In genomic region chr19:42316223-42317211, GRCh38 we compare ENCODE assay signal across 12 cellular contexts. TPM values are rescaled to one million over a fixed set of nuclear protein-coding genes. Genes with fewer than 3 reads are reported as not detected.
DNase-seq lines count a peak whose midpoint lies in the region; ATAC-seq, FAIRE-seq and TF ChIP-seq lines count a peak whose summit lies in the region.
"Had no signal": no experiment of that assay in that cellular context is flagged by ENCODE, and none has a peak within 500 bp of the region (broad histone marks: within the 10 kb centered on the region; RNA-seq: fewer than 3 reads in every experiment).

No MANE protein-coding gene starts in this region.

- TF ChIP-seq POLR2A in HepG2 (IDR thresholded peaks at IDR 0.05; ENCODE audit: insufficient read depth in 1 of 2, low read depth in 2 of 2, low read length in 2 of 2): peak in 1 of 2 experiments; percentile 65; a peak in 2 of 4 replicates

- FAIRE-seq in HepG2 (lab: Jason Lieb, UNC): no peak

- peaks cover 8% of the 10 kb centered on the region for H3K27me3 Mint-ChIP-seq in endothelial cell (ENCODE audit: unreplicated experiment)

- H3K9ac ChIP-seq in HepG2 (ENCODE audit: insufficient read depth, low read depth, low read length): peak overlapping the region; percentile 37; the same call in 1 of the 2 replicates

- H3K27ac ChIP-seq in HepG2 (ENCODE audit: extremely low read length, insufficient read depth, low read length): no peak overlapping the region
- H3K27ac ChIP-seq: vagina had no signal

- H3K9me3 ChIP-seq in HepG2 (ENCODE audit: low read length): no peaks in the 10 kb centered on the region
- H3K9me3 ChIP-seq: vagina had no signal

- TF ChIP-seq CTCF in HepG2 (CRISPR knock-in tag; IDR thresholded peaks at IDR 0.05) (no peak; the same call in 1 of the 2 replicates), endothelial cell (IDR thresholded peaks at IDR 0.05; ENCODE audit: unreplicated experiment) (no peak)

- in situ Hi-C loops in HepG2 (cut with HindIII; ENCODE audit: extremely low pct_ligation_motif_present, low pct_unique_long_range_greater_than_20kb): no loop called here

- H3K4me2 ChIP-seq in HepG2 (ENCODE audit: low read depth, low read length): peak overlapping the region; percentile 99

- no TSS peak for BruUV-seq in HepG2 (replicated peaks; lab: Mats Ljungman, UMichigan)

- H3K4me1 Mint-ChIP-seq in endothelial cell (ENCODE audit: unreplicated experiment): peaks cover 7% of the 10 kb centered on the region

- TF ChIP-seq EP300 in HepG2 (IDR thresholded peaks at IDR 0.05; ENCODE audit: low read depth in 2 of 2, low read length in 2 of 2) (no peak), HepG2 (CRISPR knock-in tag; IDR thresholded peaks at IDR 0.05; ENCODE audit: borderline replicate concordance) (no peak)

- 11% methylated on average over 19 of the region's 28 CpGs for WGBS in HepG2 (ENCODE audit: low lambda C conversion rate)

- H3K36me3 ChIP-seq in HepG2 (replicated peaks in 1 of 2; ENCODE audit: control insufficient read depth in 1 of 2, insufficient read depth in 2 of 2, low read length in 2 of 2): no peaks in the 10 kb centered on the region
- H3K36me3 ChIP-seq: vagina had no signal

- H3K27me3 ChIP-seq in HepG2 (ENCODE audit: control insufficient read depth in 1 of 2, insufficient read depth in 2 of 2, low read length in 2 of 2): peaks cover 0 to 15% of the 10 kb centered on the region in 2 experiments; a peak in 3 of 5 replicates
- H3K27me3 ChIP-seq: vagina had no signal

- H3K4me1 ChIP-seq in HepG2 (ENCODE audit: insufficient read depth, low read length): peaks cover 40% of the 10 kb centered on the region

- H3K9me3 Mint-ChIP-seq in endothelial cell (ENCODE audit: unreplicated experiment): no peaks in the 10 kb centered on the region

- peak overlapping the region; percentile 90 for H2AFZ ChIP-seq in HepG2 (ENCODE audit: low read length)

- POLR2A ChIA-PET in HepG2 (lab: Yijun Ruan, JAX): interaction anchor here (0.7 to 1.1 kb wide), 3 partner anchors 14 to 109 kb away, joined by 3 to 5 read pairs (median 3); partner anchors contain the start of genes PAFAH1B3 and PRR19

- ATAC-seq in HepG2 (peak; percentile 78), GM21423 (IDR thresholded peaks at IDR 0.05; ENCODE audit: unreplicated experiment) (no peak), GM21447 (IDR thresholded peaks at IDR 0.05; ENCODE audit: unreplicated experiment) (no peak)
- ATAC-seq: sciatic nerve had no signal

- DNase-seq in COLO829 (ENCODE audit: low spot score) (peak; percentile 25), HCEC 1CT (peak; percentile 54), RPMI8226 (peak; percentile 44), HepG2 (ENCODE audit: low spot score) (peak; percentile 46), endothelial cell (ENCODE audit: low spot score) (no peak), DMS114 treated with DMSO at 0.1 percent for 48 hours (lab: John Stamatoyannopoulos, UW; ENCODE audit: unreplicated experiment) (no peak)
- DNase-seq: NCI-H774 had no signal

- H4K20me1 ChIP-seq in HepG2 (ENCODE audit: insufficient read depth, low read length): no peaks in the 10 kb centered on the region

- TF ChIP-seq RAD21 in HepG2 (CRISPR knock-in tag; IDR thresholded peaks at IDR 0.05): no peak

- no peaks in the 10 kb centered on the region for H3K79me2 ChIP-seq in HepG2 (ENCODE audit: insufficient read depth, low read length)

- H3K4me3 ChIP-seq in HepG2 (replicated peaks in 1 of 3; ENCODE audit: insufficient read depth in 1 of 3, low read depth in 2 of 3, low read length in 3 of 3): peak overlapping the region; percentile 46 to 70 (median 54)
- H3K4me3 ChIP-seq: vagina had no signal

- intact Hi-C loops in HepG2 (cut with micrococcal nuclease; ENCODE audit: unreplicated experiment): loop anchor here (1.0 kb wide), 1 partner anchor 9 kb away; the partner anchor contains the start of gene MEGF8

- CTCF ChIA-PET in HepG2 (lab: Yijun Ruan, JAX; ENCODE audit: low intra/inter-chr PET ratio, low total read pairs): no interaction called here

- H3K27ac Mint-ChIP-seq in endothelial cell (ENCODE audit: unreplicated experiment): no peak overlapping the region

- no peak overlapping the region for H3K4me3 Mint-ChIP-seq in endothelial cell (ENCODE audit: unreplicated experiment)

- H3K36me3 Mint-ChIP-seq in endothelial cell (ENCODE audit: low read depth, unreplicated experiment): no peaks in the 10 kb centered on the region

RNA-seq across cellular contexts. Expression of gene TMEM145, which starts 3.4 kb away (rescaled TPM):
- total RNA-seq in HepG2 (2016; rRNA removed; fragmentation: Illumina TruSeq; extraction: Trizol) (0.07 TPM in 1 of 2 replicates, not detected in the other), endothelial cell (ENCODE audit: unreplicated experiment) (3.9 TPM)
- total RNA-seq in HepG2 (2016; cell fraction: cytosol; rRNA removed; fragmentation: Illumina TruSeq; extraction: Trizol; ENCODE audit: low read depth): not detected in 2 replicates
- 0.13 and 0.15 TPM in 2 replicates for total RNA-seq in HepG2 (2016; cell fraction: insoluble cytoplasmic fraction; rRNA removed; fragmentation: Illumina TruSeq; extraction: Trizol)
- total RNA-seq in HepG2 (2016; cell fraction: membrane; rRNA removed; fragmentation: Illumina TruSeq; extraction: Trizol): not detected in 2 replicates
- total RNA-seq in HepG2 (2016; cell fraction: nucleus; rRNA removed; fragmentation: Illumina TruSeq; extraction: Trizol): 0.88 and 1.9 TPM in 2 replicates
- 5.1 and 5.5 TPM in 2 replicates for polyA plus RNA-seq in HepG2 (2011; rRNA removed)
- 2.0 and 2.3 TPM in 2 replicates for polyA plus RNA-seq in HepG2 (2011; cell fraction: cytosol; rRNA removed)
- 39.2 and 50.9 TPM in 2 replicates for polyA plus RNA-seq in HepG2 (2011; cell fraction: nucleus; rRNA removed)
- polyA plus RNA-seq in HepG2 (2012): 2.9 and 6.2 TPM in 2 replicates
- 0.26 TPM in 1 of 2 replicates, not detected in the other for polyA plus RNA-seq in HepG2 (2016; cell fraction: cytosol; fragmentation: Illumina TruSeq; extraction: Trizol; ENCODE audit: low read depth)
- 0.57 and 0.73 TPM in 2 replicates for polyA plus RNA-seq in HepG2 (2016; cell fraction: insoluble cytoplasmic fraction; fragmentation: Illumina TruSeq; extraction: Trizol; ENCODE audit: low read depth)
- 0.17 and 0.27 TPM in 2 replicates for polyA plus RNA-seq in HepG2 (2016; cell fraction: membrane; fragmentation: Illumina TruSeq; extraction: Trizol; ENCODE audit: low read depth)
- 1.7 and 2.8 TPM in 2 replicates for polyA plus RNA-seq in HepG2 (2016; cell fraction: nucleus; fragmentation: Illumina TruSeq; extraction: Trizol; ENCODE audit: insufficient read depth, low read depth)
- 0.44 and 14.7 TPM in 2 replicates for polyA minus RNA-seq in HepG2 (2011; rRNA and poly(A)+ RNA removed; ENCODE audit: low replicate concordance)
- 1.3 and 4.2 TPM in 2 replicates for polyA minus RNA-seq in HepG2 (2011; cell fraction: cytosol; rRNA and poly(A)+ RNA removed)
- polyA minus RNA-seq in HepG2 (2011; cell fraction: nucleus; rRNA and poly(A)+ RNA removed): 16.7 and 20.3 TPM in 2 replicates
- total RNA-seq: glomerular endothelial cell, sciatic nerve, vagina had no signal

RNA-seq across cellular contexts. Expression of gene MEGF8, which starts 8.9 kb away (rescaled TPM):
- total RNA-seq in HepG2 (2016; rRNA removed; fragmentation: Illumina TruSeq; extraction: Trizol): 3.9 and 8.8 TPM in 2 replicates
- 0.79 and 1.2 TPM in 2 replicates for total RNA-seq in HepG2 (2016; cell fraction: cytosol; rRNA removed; fragmentation: Illumina TruSeq; extraction: Trizol; ENCODE audit: low read depth)
- total RNA-seq in HepG2 (2016; cell fraction: insoluble cytoplasmic fraction; rRNA removed; fragmentation: Illumina TruSeq; extraction: Trizol): 3.1 and 9.6 TPM in 2 replicates
- total RNA-seq in HepG2 (2016; cell fraction: membrane; rRNA removed; fragmentation: Illumina TruSeq; extraction: Trizol): 1.9 and 2.7 TPM in 2 replicates
- total RNA-seq in HepG2 (2016; cell fraction: nucleus; rRNA removed; fragmentation: Illumina TruSeq; extraction: Trizol): 9.4 and 10.4 TPM in 2 replicates
- polyA plus RNA-seq in HepG2 (2011; rRNA removed): 4.0 and 6.2 TPM in 2 replicates
- polyA plus RNA-seq in HepG2 (2011; cell fraction: cytosol; rRNA removed): 4.4 and 7.8 TPM in 2 replicates
- 16.2 and 21.3 TPM in 2 replicates for polyA plus RNA-seq in HepG2 (2011; cell fraction: nucleus; rRNA removed)
- 10.2 and 12.4 TPM in 2 replicates for polyA plus RNA-seq in HepG2 (2012)
- 0.61 and 0.62 TPM in 2 replicates for polyA plus RNA-seq in HepG2 (2016; cell fraction: cytosol; fragmentation: Illumina TruSeq; extraction: Trizol; ENCODE audit: low read depth)
- polyA plus RNA-seq in HepG2 (2016; cell fraction: insoluble cytoplasmic fraction; fragmentation: Illumina TruSeq; extraction: Trizol; ENCODE audit: low read depth): 4.1 and 4.7 TPM in 2 replicates
- 1.0 and 1.2 TPM in 2 replicates for polyA plus RNA-seq in HepG2 (2016; cell fraction: membrane; fragmentation: Illumina TruSeq; extraction: Trizol; ENCODE audit: low read depth)
- 15.0 and 18.4 TPM in 2 replicates for polyA plus RNA-seq in HepG2 (2016; cell fraction: nucleus; fragmentation: Illumina TruSeq; extraction: Trizol; ENCODE audit: insufficient read depth, low read depth)
- 0.96 and 23.0 TPM in 2 replicates for polyA minus RNA-seq in HepG2 (2011; rRNA and poly(A)+ RNA removed; ENCODE audit: low replicate concordance)
- 11.7 and 11.8 TPM in 2 replicates for polyA minus RNA-seq in HepG2 (2011; cell fraction: cytosol; rRNA and poly(A)+ RNA removed)
- 11.7 and 11.8 TPM in 2 replicates for polyA minus RNA-seq in HepG2 (2011; cell fraction: nucleus; rRNA and poly(A)+ RNA removed)
- total RNA-seq in endothelial cell (ENCODE audit: unreplicated experiment): 69.3 TPM

RNA-seq across cellular contexts. Expression of gene PAFAH1B3, which starts 14.1 kb away (rescaled TPM):
- total RNA-seq in HepG2 (2016; rRNA removed; fragmentation: Illumina TruSeq; extraction: Trizol): 58.0 and 58.6 TPM in 2 replicates
- 50.5 and 73.0 TPM in 2 replicates for total RNA-seq in HepG2 (2016; cell fraction: cytosol; rRNA removed; fragmentation: Illumina TruSeq; extraction: Trizol; ENCODE audit: low read depth)
- total RNA-seq in HepG2 (2016; cell fraction: insoluble cytoplasmic fraction; rRNA removed; fragmentation: Illumina TruSeq; extraction: Trizol): 61.4 and 62.4 TPM in 2 replicates
- total RNA-seq in HepG2 (2016; cell fraction: membrane; rRNA removed; fragmentation: Illumina TruSeq; extraction: Trizol): 53.6 and 73.9 TPM in 2 replicates
- 23.8 and 27.3 TPM in 2 replicates for total RNA-seq in HepG2 (2016; cell fraction: nucleus; rRNA removed; fragmentation: Illumina TruSeq; extraction: Trizol)
- 27.4 and 31.2 TPM in 2 replicates for polyA plus RNA-seq in HepG2 (2011; rRNA removed)
- polyA plus RNA-seq in HepG2 (2011; cell fraction: cytosol; rRNA removed): 38.9 and 49.7 TPM in 2 replicates
- polyA plus RNA-seq in HepG2 (2011; cell fraction: nucleus; rRNA removed): 31.1 and 32.3 TPM in 2 replicates
- polyA plus RNA-seq in HepG2 (2012): 21.3 and 29.1 TPM in 2 replicates
- 59.5 and 77.2 TPM in 2 replicates for polyA plus RNA-seq in HepG2 (2016; cell fraction: cytosol; fragmentation: Illumina TruSeq; extraction: Trizol; ENCODE audit: low read depth)
- polyA plus RNA-seq in HepG2 (2016; cell fraction: insoluble cytoplasmic fraction; fragmentation: Illumina TruSeq; extraction: Trizol; ENCODE audit: low read depth): 57.4 and 72.9 TPM in 2 replicates
- polyA plus RNA-seq in HepG2 (2016; cell fraction: membrane; fragmentation: Illumina TruSeq; extraction: Trizol; ENCODE audit: low read depth): 53.3 and 66.7 TPM in 2 replicates
- 41.3 and 41.9 TPM in 2 replicates for polyA plus RNA-seq in HepG2 (2016; cell fraction: nucleus; fragmentation: Illumina TruSeq; extraction: Trizol; ENCODE audit: insufficient read depth, low read depth)
- polyA minus RNA-seq in HepG2 (2011; rRNA and poly(A)+ RNA removed; ENCODE audit: low replicate concordance): 27.9 and 60.4 TPM in 2 replicates
- 16.4 and 20.1 TPM in 2 replicates for polyA minus RNA-seq in HepG2 (2011; cell fraction: cytosol; rRNA and poly(A)+ RNA removed)
- 7.9 and 8.8 TPM in 2 replicates for polyA minus RNA-seq in HepG2 (2011; cell fraction: nucleus; rRNA and poly(A)+ RNA removed)
- 61.4 TPM for total RNA-seq in endothelial cell (ENCODE audit: unreplicated experiment)

RNA-seq across cellular contexts. Expression of gene PRR19, which starts 14.6 kb away (rescaled TPM):
- total RNA-seq in HepG2 (2016; rRNA removed; fragmentation: Illumina TruSeq; extraction: Trizol) (0.33 and 0.38 TPM in 2 replicates), endothelial cell (ENCODE audit: unreplicated experiment) (1.1 TPM)
- not detected in 2 replicates for total RNA-seq in HepG2 (2016; cell fraction: cytosol; rRNA removed; fragmentation: Illumina TruSeq; extraction: Trizol; ENCODE audit: low read depth)
- total RNA-seq in HepG2 (2016; cell fraction: insoluble cytoplasmic fraction; rRNA removed; fragmentation: Illumina TruSeq; extraction: Trizol): 0.28 and 0.43 TPM in 2 replicates
- 0.14 and 0.43 TPM in 2 replicates for total RNA-seq in HepG2 (2016; cell fraction: membrane; rRNA removed; fragmentation: Illumina TruSeq; extraction: Trizol)
- total RNA-seq in HepG2 (2016; cell fraction: nucleus; rRNA removed; fragmentation: Illumina TruSeq; extraction: Trizol): 0.50 TPM in 1 of 2 replicates, not detected in the other
- 0.21 and 0.26 TPM in 2 replicates for polyA plus RNA-seq in HepG2 (2011; rRNA removed)
- polyA plus RNA-seq in HepG2 (2011; cell fraction: cytosol; rRNA removed): 0.23 and 0.34 TPM in 2 replicates
- polyA plus RNA-seq in HepG2 (2011; cell fraction: nucleus; rRNA removed): 0.43 and 0.80 TPM in 2 replicates
- polyA plus RNA-seq in HepG2 (2012): 0.51 TPM in 1 of 2 replicates, not detected in the other
- 0.21 and 0.22 TPM in 2 replicates for polyA plus RNA-seq in HepG2 (2016; cell fraction: cytosol; fragmentation: Illumina TruSeq; extraction: Trizol; ENCODE audit: low read depth)
- polyA plus RNA-seq in HepG2 (2016; cell fraction: insoluble cytoplasmic fraction; fragmentation: Illumina TruSeq; extraction: Trizol; ENCODE audit: low read depth): 0.69 and 0.88 TPM in 2 replicates
- 0.19 and 0.38 TPM in 2 replicates for polyA plus RNA-seq in HepG2 (2016; cell fraction: membrane; fragmentation: Illumina TruSeq; extraction: Trizol; ENCODE audit: low read depth)
- 0.57 and 1.5 TPM in 2 replicates for polyA plus RNA-seq in HepG2 (2016; cell fraction: nucleus; fragmentation: Illumina TruSeq; extraction: Trizol; ENCODE audit: insufficient read depth, low read depth)
- 0.94 and 1.4 TPM in 2 replicates for polyA minus RNA-seq in HepG2 (2011; rRNA and poly(A)+ RNA removed; ENCODE audit: low replicate concordance)
- 0.88 TPM in 1 of 2 replicates, not detected in the other for polyA minus RNA-seq in HepG2 (2011; cell fraction: cytosol; rRNA and poly(A)+ RNA removed)
- 0.25 TPM in 1 of 2 replicates, not detected in the other for polyA minus RNA-seq in HepG2 (2011; cell fraction: nucleus; rRNA and poly(A)+ RNA removed)
- total RNA-seq: vagina had no signal

RNA-seq across cellular contexts. Expression of gene CIC, which starts 47.5 kb away (rescaled TPM):
- total RNA-seq in HepG2 (2016; rRNA removed; fragmentation: Illumina TruSeq; extraction: Trizol) (5.4 and 8.0 TPM in 2 replicates), endothelial cell (ENCODE audit: unreplicated experiment) (85.7 TPM)
- 1.5 and 1.8 TPM in 2 replicates for total RNA-seq in HepG2 (2016; cell fraction: cytosol; rRNA removed; fragmentation: Illumina TruSeq; extraction: Trizol; ENCODE audit: low read depth)
- 5.2 and 7.8 TPM in 2 replicates for total RNA-seq in HepG2 (2016; cell fraction: insoluble cytoplasmic fraction; rRNA removed; fragmentation: Illumina TruSeq; extraction: Trizol)
- 4.6 and 4.9 TPM in 2 replicates for total RNA-seq in HepG2 (2016; cell fraction: membrane; rRNA removed; fragmentation: Illumina TruSeq; extraction: Trizol)
- 10.4 and 12.3 TPM in 2 replicates for total RNA-seq in HepG2 (2016; cell fraction: nucleus; rRNA removed; fragmentation: Illumina TruSeq; extraction: Trizol)
- 5.9 and 8.3 TPM in 2 replicates for polyA plus RNA-seq in HepG2 (2011; rRNA removed)
- 3.3 and 5.6 TPM in 2 replicates for polyA plus RNA-seq in HepG2 (2011; cell fraction: cytosol; rRNA removed)
- 60.6 and 75.8 TPM in 2 replicates for polyA plus RNA-seq in HepG2 (2011; cell fraction: nucleus; rRNA removed)
- 17.6 and 25.1 TPM in 2 replicates for polyA plus RNA-seq in HepG2 (2012)
- polyA plus RNA-seq in HepG2 (2016; cell fraction: cytosol; fragmentation: Illumina TruSeq; extraction: Trizol; ENCODE audit: low read depth): 1.7 and 1.9 TPM in 2 replicates
- 10.1 and 16.9 TPM in 2 replicates for polyA plus RNA-seq in HepG2 (2016; cell fraction: insoluble cytoplasmic fraction; fragmentation: Illumina TruSeq; extraction: Trizol; ENCODE audit: low read depth)
- 5.7 and 6.0 TPM in 2 replicates for polyA plus RNA-seq in HepG2 (2016; cell fraction: membrane; fragmentation: Illumina TruSeq; extraction: Trizol; ENCODE audit: low read depth)
- polyA plus RNA-seq in HepG2 (2016; cell fraction: nucleus; fragmentation: Illumina TruSeq; extraction: Trizol; ENCODE audit: insufficient read depth, low read depth): 61.0 and 65.4 TPM in 2 replicates
- 3.6 and 7.9 TPM in 2 replicates for polyA minus RNA-seq in HepG2 (2011; rRNA and poly(A)+ RNA removed; ENCODE audit: low replicate concordance)
- polyA minus RNA-seq in HepG2 (2011; cell fraction: cytosol; rRNA and poly(A)+ RNA removed): 9.1 and 10.8 TPM in 2 replicates
- 14.7 and 15.5 TPM in 2 replicates for polyA minus RNA-seq in HepG2 (2011; cell fraction: nucleus; rRNA and poly(A)+ RNA removed)

Comparison
In these comparisons a context has a peak if more than half of its experiments do, and no peak if none do; other contexts are left out.
1. DNase-seq: peak in COLO829 (single experiment), HCEC 1CT (single experiment), RPMI8226 (single experiment) and HepG2 (single experiment); none in endothelial cell (single experiment) and DMS114 treated with DMSO at 0.1 percent for 48 hours (single experiment).